In genomic region chr17:13967416-13967815, GRCh38 we compare ENCODE assay signal across 17 cellular contexts.
DNase-seq lines count a peak whose midpoint lies in the region; ATAC-seq, FAIRE-seq and TF ChIP-seq lines count a peak whose summit lies in the region.
"Had no signal": no experiment of that assay in that cellular context is flagged by ENCODE, and none has a peak within 500 bp of the region (broad histone marks: within the 10 kb centered on the region; RNA-seq: fewer than 3 reads in every experiment).

No MANE protein-coding gene starts in this region.

- no peak for TF ChIP-seq EP300 in HepG2 (IDR thresholded peaks at IDR 0.05; ENCODE audit: low read depth in 2 of 2, low read length in 2 of 2)
- no peak for TF ChIP-seq EP300 in HepG2 (CRISPR knock-in tag; IDR thresholded peaks at IDR 0.05; ENCODE audit: borderline replicate concordance)

- intact Hi-C loops in right lobe of liver (cut with DNase I) (no loop called here), HepG2 (cut with micrococcal nuclease; ENCODE audit: unreplicated experiment) (no loop called here), sciatic nerve (cut with DNase I) (no loop called here)

- H3K9ac ChIP-seq in HepG2 (ENCODE audit: insufficient read depth, low read depth, low read length) = no peak overlapping the region

- H3K4me3 ChIP-seq in right lobe of liver (no peak overlapping the region), HepG2 (replicated peaks in 1 of 3; ENCODE audit: insufficient read depth in 1 of 3, low read depth in 2 of 3, low read length in 3 of 3) (no peak overlapping the region)
- H3K4me3 ChIP-seq: HAP-1 had no signal

- peaks cover 0 to 5% (median 2%) of the 10 kb centered on the region in 4 donors for H3K4me1 ChIP-seq in right lobe of liver
- H3K4me1 ChIP-seq in HepG2 (ENCODE audit: insufficient read depth, low read length) = no peaks in the 10 kb centered on the region; the same call in none of the 2 replicates
- H3K4me1 ChIP-seq: BE2C, HAP-1 had no signal

- in situ Hi-C loops in HepG2 (cut with HindIII; ENCODE audit: extremely low pct_ligation_motif_present, low pct_unique_long_range_greater_than_20kb) = no loop called here

- H4K20me1 ChIP-seq in HepG2 (ENCODE audit: insufficient read depth, low read length) = no peaks in the 10 kb centered on the region

- no peaks in the 10 kb centered on the region for H3K36me3 ChIP-seq in right lobe of liver
- no peaks in the 10 kb centered on the region for H3K36me3 ChIP-seq in HepG2 (replicated peaks in 1 of 2; ENCODE audit: control insufficient read depth in 1 of 2, insufficient read depth in 2 of 2, low read length in 2 of 2)
- H3K36me3 ChIP-seq: BE2C, HAP-1 had no signal

- no peak for FAIRE-seq in HepG2 (lab: Jason Lieb, UNC)
- FAIRE-seq: HTR-8/SVneo had no signal

- CTCF ChIA-PET in HepG2 (lab: Yijun Ruan, JAX; ENCODE audit: low intra/inter-chr PET ratio, low total read pairs) = no interaction called here

- TF ChIP-seq CTCF in right lobe of liver (IDR thresholded peaks at IDR 0.05) (no peak), HepG2 (CRISPR knock-in tag; IDR thresholded peaks at IDR 0.05) (no peak)

- BruUV-seq in HepG2 (replicated peaks; lab: Mats Ljungman, UMichigan) = no TSS peak

- peak in 1 of 3 donors; percentile 48 for DNase-seq in right lobe of liver
- DNase-seq in HepG2 (ENCODE audit: low spot score) = no peak
- DNase-seq in NCI-H524 (lab: John Stamatoyannopoulos, UW) = peak; percentile 83 to 94
- peak; percentile 6 for DNase-seq in cerebellum (ENCODE audit: low spot score)
- DNase-seq in sciatic nerve (ENCODE audit: low spot score) = no peak
- DNase-seq in SHP77 treated with DMSO at 0.1 percent for 48 hours (lab: John Stamatoyannopoulos, UW) = no peak
- DNase-seq: BE2C; CD4-positive, CD25-positive, alpha-beta regulatory T cell; CD8-positive, alpha-beta memory T cell; COR-L47; DMS153; DMS79; GF-D8; KBM-7 had no signal

- no peak overlapping the region for H2AFZ ChIP-seq in HepG2 (ENCODE audit: low read length)

- no peaks in the 10 kb centered on the region for H3K27me3 ChIP-seq in right lobe of liver
- H3K27me3 ChIP-seq in HepG2 (ENCODE audit: control insufficient read depth in 1 of 2, insufficient read depth in 2 of 2, low read length in 2 of 2) = no peaks in the 10 kb centered on the region
- H3K27me3 ChIP-seq: BE2C had no signal

- H3K9me3 ChIP-seq in right lobe of liver = no peaks in the 10 kb centered on the region
- H3K9me3 ChIP-seq in HepG2 (ENCODE audit: low read length) = no peaks in the 10 kb centered on the region
- H3K9me3 ChIP-seq: BE2C, HAP-1 had no signal

- no peaks in the 10 kb centered on the region for H3K79me2 ChIP-seq in HepG2 (ENCODE audit: insufficient read depth, low read length)

- no peak for TF ChIP-seq POLR2A in right lobe of liver (IDR thresholded peaks at IDR 0.05)
- no peak for TF ChIP-seq POLR2A in HepG2 (IDR thresholded peaks at IDR 0.05; ENCODE audit: insufficient read depth in 1 of 2, low read depth in 2 of 2, low read length in 2 of 2)

- TF ChIP-seq RAD21 in HepG2 (CRISPR knock-in tag; IDR thresholded peaks at IDR 0.05) = no peak

- ATAC-seq in right lobe of liver = peak; percentile 43 to 53 (median 50)
- no peak for ATAC-seq in HepG2
- no peak for ATAC-seq in sciatic nerve
- ATAC-seq in HG03378 (IDR thresholded peaks at IDR 0.05; ENCODE audit: unreplicated experiment) = no peak

- 45% methylated on average over 6 of the region's 7 CpGs for WGBS in right lobe of liver (ENCODE audit: insufficient coverage, low coverage, low lambda C conversion rate, missing lambda C conversion rate)
- WGBS in HepG2 (ENCODE audit: low lambda C conversion rate) = 64% methylated on average over 7 of the region's 7 CpGs

- H3K27ac ChIP-seq in right lobe of liver (no peak overlapping the region), HepG2 (ENCODE audit: extremely low read length, insufficient read depth, low read length) (no peak overlapping the region)

- no peak overlapping the region for H3K4me2 ChIP-seq in HepG2 (ENCODE audit: low read depth, low read length)

- POLR2A ChIA-PET in HepG2 (lab: Yijun Ruan, JAX) = no interaction called here

TF ChIP-seq in HepG2, 621 proteins besides CTCF, POLR2A, EP300 and RAD21:
- no peak for TF ChIP-seq ZNF326 (CRISPR knock-in tag; IDR thresholded peaks at IDR 0.05; ENCODE audit: borderline replicate concordance)

Comparison
In these comparisons a context has a peak if more than half of its experiments do, and no peak if none do; other contexts are left out.
1. ATAC-seq: peak in right lobe of liver (4 of 4); none in HepG2 (single experiment), sciatic nerve (single experiment) and HG03378 (single experiment).
2. DNase-seq: peak in NCI-H524 (2 of 2) and cerebellum (single experiment); none in HepG2 (single experiment), sciatic nerve (single experiment) and SHP77 treated with DMSO at 0.1 percent for 48 hours (single experiment).